1 cellular context compared by ENCODE assay signal in genomic region chr20:51767018-51767866, GRCh38.
TF ChIP-seq lines count a peak whose summit lies in the region.

No MANE protein-coding gene starts in this region.

TF ChIP-seq in HEK293, 187 proteins besides CTCF, POLR2A, EP300 and RAD21 (continued from another document and continues in another):
- peak; percentile 95 for TF ChIP-seq GLIS2 (tag by site-specific recombination; IDR thresholded peaks at IDR 0.05)
- TF ChIP-seq ZNF830 (tag by site-specific recombination; IDR thresholded peaks at IDR 0.05; ENCODE audit: low read depth) = no peak
- TF ChIP-seq ZNF174 (tag by site-specific recombination; IDR thresholded peaks at IDR 0.05) = no peak
- no peak for TF ChIP-seq ZNF133 (tag by site-specific recombination; IDR thresholded peaks at IDR 0.05)
- TF ChIP-seq ZNF501 (tag by site-specific recombination; IDR thresholded peaks at IDR 0.05) = no peak
- no peak for TF ChIP-seq ZFP3 (tag by site-specific recombination; IDR thresholded peaks at IDR 0.05; ENCODE audit: low read depth)
- no peak for TF ChIP-seq ZNF211 (tag by site-specific recombination; IDR thresholded peaks at IDR 0.05; ENCODE audit: low read depth)
- no peak for TF ChIP-seq ZNF23 (tag by site-specific recombination; IDR thresholded peaks at IDR 0.05; ENCODE audit: borderline replicate concordance)
- no peak; the same call in 1 of the 2 replicates for TF ChIP-seq ZEB2 (tag by site-specific recombination; IDR thresholded peaks at IDR 0.05)
- no peak for TF ChIP-seq ZNF184 (tag by site-specific recombination; IDR thresholded peaks at IDR 0.05)
- TF ChIP-seq ZFHX2 (tag by site-specific recombination; conservative IDR thresholded peaks at IDR 0.05) = no peak; the same call in 1 of the 2 replicates
- no peak for TF ChIP-seq TCF7L2 (IDR thresholded peaks at IDR 0.05; ENCODE audit: borderline replicate concordance, low read depth, low read length)
- TF ChIP-seq ZNF639 (tag by site-specific recombination; IDR thresholded peaks at IDR 0.05) = no peak
- TF ChIP-seq YY2 (tag by site-specific recombination; IDR thresholded peaks at IDR 0.05) = no peak
- no peak for TF ChIP-seq ZNF623 (tag by site-specific recombination; IDR thresholded peaks at IDR 0.05)
- no peak for TF ChIP-seq ZNF555 (tag by site-specific recombination; conservative IDR thresholded peaks at IDR 0.05)
- TF ChIP-seq ZNF560 (tag by site-specific recombination; IDR thresholded peaks at IDR 0.05; ENCODE audit: borderline replicate concordance) = no peak
- peak; percentile 91 for TF ChIP-seq ZBTB10 (tag by site-specific recombination; IDR thresholded peaks at IDR 0.05)
- TF ChIP-seq ZNF670 (tag by site-specific recombination; IDR thresholded peaks at IDR 0.05; ENCODE audit: low read depth) = no peak
- TF ChIP-seq PRDM4 (tag by site-specific recombination; IDR thresholded peaks at IDR 0.05) = no peak
- TF ChIP-seq ZNF280C (tag by site-specific recombination; IDR thresholded peaks at IDR 0.05) = no peak
- TF ChIP-seq ZNF513 (tag by site-specific recombination; IDR thresholded peaks at IDR 0.05) = no peak
- TF ChIP-seq IKZF3 (tag by site-specific recombination; IDR thresholded peaks at IDR 0.05) = peak; percentile 41
- no peak for TF ChIP-seq MYNN (tag by site-specific recombination; IDR thresholded peaks at IDR 0.05; ENCODE audit: borderline replicate concordance)
- TF ChIP-seq ZNF596 (tag by site-specific recombination; IDR thresholded peaks at IDR 0.05) = no peak
- peak; percentile 53 for TF ChIP-seq SP3 (tag by site-specific recombination; IDR thresholded peaks at IDR 0.05)
- TF ChIP-seq ZSCAN18 (tag by site-specific recombination; IDR thresholded peaks at IDR 0.05) = no peak
- no peak for TF ChIP-seq ZNF280D (tag by site-specific recombination; IDR thresholded peaks at IDR 0.05)
- TF ChIP-seq ZNF366 (tag by site-specific recombination; conservative IDR thresholded peaks at IDR 0.05) = no peak
- peak; percentile 54; the same call in 1 of the 2 replicates for TF ChIP-seq GLIS1 (tag by site-specific recombination; IDR thresholded peaks at IDR 0.05)
- TF ChIP-seq ZBTB21 (tag by site-specific recombination; IDR thresholded peaks at IDR 0.05) = no peak
- no peak for TF ChIP-seq ZNF292 (tag by site-specific recombination; IDR thresholded peaks at IDR 0.05; ENCODE audit: borderline replicate concordance, low read depth)
- no peak for TF ChIP-seq SALL2 (tag by site-specific recombination; IDR thresholded peaks at IDR 0.05; ENCODE audit: borderline replicate concordance)
- TF ChIP-seq ZBTB20 (tag by site-specific recombination; IDR thresholded peaks at IDR 0.05) = 0 out of 2 replicates have a peak, but pooled peaks have one; percentile 44
- no peak for TF ChIP-seq ZNF692 (tag by site-specific recombination; IDR thresholded peaks at IDR 0.05)
- no peak for TF ChIP-seq ZBTB44 (tag by site-specific recombination; IDR thresholded peaks at IDR 0.05)
- peak; percentile 51; the same call in 1 of the 2 replicates for TF ChIP-seq EGR2 (tag by site-specific recombination; IDR thresholded peaks at IDR 0.05; ENCODE audit: low read depth)
- TF ChIP-seq HOXA7 (CRISPR knock-in tag; IDR thresholded peaks at IDR 0.05; ENCODE audit: borderline replicate concordance) = no peak
- TF ChIP-seq ZNF48 (tag by site-specific recombination; IDR thresholded peaks at IDR 0.05) = no peak
- no peak for TF ChIP-seq KLF10 (tag by site-specific recombination; IDR thresholded peaks at IDR 0.05)
- no peak for TF ChIP-seq ZNF837 (tag by site-specific recombination; IDR thresholded peaks at IDR 0.05)
- no peak for TF ChIP-seq ZNF324 (tag by site-specific recombination; IDR thresholded peaks at IDR 0.05)
- TF ChIP-seq ZNF175 (tag by site-specific recombination; IDR thresholded peaks at IDR 0.05) = no peak
- TF ChIP-seq ZNF16 (tag by site-specific recombination; IDR thresholded peaks at IDR 0.05; ENCODE audit: low read depth) = no peak
- no peak for TF ChIP-seq ZNF169 (tag by site-specific recombination; IDR thresholded peaks at IDR 0.05)
- no peak for TF ChIP-seq RBAK (tag by site-specific recombination; IDR thresholded peaks at IDR 0.05)
- no peak for TF ChIP-seq SCRT2 (tag by site-specific recombination; IDR thresholded peaks at IDR 0.05)
- no peak for TF ChIP-seq GFI1B (tag by site-specific recombination; IDR thresholded peaks at IDR 0.05)
- no peak; the same call in 1 of the 2 replicates for TF ChIP-seq ZBTB17 (tag by site-specific recombination; IDR thresholded peaks at IDR 0.05)
- TF ChIP-seq PRDM1 (tag by site-specific recombination; IDR thresholded peaks at IDR 0.05) = no peak
- TF ChIP-seq ZNF138 (tag by site-specific recombination; IDR thresholded peaks at IDR 0.05; ENCODE audit: borderline replicate concordance) = no peak
